ENCODE assay signal across 8 cellular contexts in the genomic region with DNA sequence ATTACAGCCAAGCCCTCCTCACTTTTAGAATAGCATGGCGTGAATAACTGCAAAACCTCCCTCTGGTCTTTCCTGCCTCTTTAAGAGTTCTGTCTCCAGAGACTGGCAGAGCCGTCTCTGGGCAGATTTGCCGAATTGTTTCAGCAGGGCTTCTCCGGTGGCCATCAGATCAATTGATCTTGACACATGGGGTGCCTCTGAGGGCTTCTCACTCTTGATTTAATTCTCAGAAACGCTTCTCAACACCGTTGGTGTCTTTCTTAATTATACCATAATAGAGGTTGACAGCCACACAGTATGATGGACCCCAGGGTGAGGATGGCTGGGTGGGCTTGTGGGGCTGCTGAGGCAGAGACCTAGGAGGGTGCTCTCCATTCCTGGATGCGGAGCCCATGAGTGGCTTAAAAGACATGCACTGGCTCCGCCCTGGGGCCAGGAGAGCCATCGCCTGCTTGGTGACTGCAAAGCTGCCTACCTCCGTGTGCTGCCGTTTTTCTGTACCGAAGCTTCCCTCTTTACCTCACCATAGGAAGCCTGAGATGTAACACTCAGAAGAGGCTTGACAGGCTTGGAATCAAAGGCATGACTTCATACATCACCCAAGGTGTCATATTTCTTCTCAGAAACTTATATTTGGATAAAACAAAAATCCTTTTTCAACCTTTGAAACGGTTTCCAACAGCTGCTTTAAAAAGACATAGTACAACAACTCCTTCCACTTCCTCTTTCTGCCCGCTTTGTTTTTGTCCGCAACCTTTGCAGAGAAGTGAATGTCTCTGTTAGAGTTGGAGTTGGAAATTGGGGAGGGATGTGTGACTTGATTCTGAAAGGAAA.
DNase-seq lines count a peak whose midpoint lies in the region; ATAC-seq and TF ChIP-seq lines count a peak whose summit lies in the region.

No MANE protein-coding gene starts in this region.

- H3K36me3 Mint-ChIP-seq in naive B cell, result no peaks in the 10 kb centered on the region

- TF ChIP-seq POLR2A in right lobe of liver (IDR thresholded peaks at IDR 0.05), result no peak

- no peaks in the 10 kb centered on the region for H3K9me3 ChIP-seq in right lobe of liver

- TF ChIP-seq CTCF in right lobe of liver (IDR thresholded peaks at IDR 0.05), result no peak

- no peaks in the 10 kb centered on the region for H3K36me3 ChIP-seq in right lobe of liver

- H3K27ac ChIP-seq in right lobe of liver, result no peak overlapping the region

- peak overlapping the region; percentile 81 to 93 (median 85) for H3K4me3 Mint-ChIP-seq in naive B cell

- in situ Hi-C loops in G401 (cut with HindIII; ENCODE audit: low sequenced_read_pairs), result no loop called here

- peak; percentile 71 to 86 for DNase-seq in NOMO-1 (lab: John Stamatoyannopoulos, UW; ENCODE audit: unreplicated experiment in 2 of 2)
- peak; percentile 68 for DNase-seq in naive B cell
- no peak for DNase-seq in G401 (ENCODE audit: low spot score)
- no peak for DNase-seq in ecto neural progenitor cell (ENCODE audit: low spot score)
- DNase-seq in right lobe of liver, result no peak
- DNase-seq in A172 (ENCODE audit: low spot score), result no peak

- H3K9me3 Mint-ChIP-seq in naive B cell, result no peaks in the 10 kb centered on the region

- intact Hi-C loops in right lobe of liver (cut with DNase I), result loop anchor here in 1 of 2 donors (10.0 kb wide), 1 partner anchor 45 kb away; no protein-coding TSS in a partner anchor

- H3K27me3 ChIP-seq in right lobe of liver, result no peaks in the 10 kb centered on the region

- peak overlapping the region; percentile 95 to 99 (median 97) for H3K27ac Mint-ChIP-seq in naive B cell

- ATAC-seq in GM18868 (IDR thresholded peaks at IDR 0.05; ENCODE audit: unreplicated experiment), result peak; percentile 73
- ATAC-seq in HG02763 (IDR thresholded peaks at IDR 0.05; ENCODE audit: unreplicated experiment), result peak; percentile 60
- peak; percentile 75 to 76 for ATAC-seq in naive B cell (ENCODE audit: low read depth in 2 of 2)
- no peak for ATAC-seq in right lobe of liver

- peaks cover 56 to 74% (median 66%) of the 10 kb centered on the region in 3 donors for H3K4me1 Mint-ChIP-seq in naive B cell

- H3K4me1 ChIP-seq in right lobe of liver, result peaks cover 2 to 43% (median 16%) of the 10 kb centered on the region in 4 donors

- H3K4me3 ChIP-seq in right lobe of liver, result no peak overlapping the region

- no peaks in the 10 kb centered on the region for H3K27me3 Mint-ChIP-seq in naive B cell

- WGBS in right lobe of liver (ENCODE audit: insufficient coverage, low coverage, low lambda C conversion rate, missing lambda C conversion rate), result 60% methylated on average over 12 of the region's 15 CpGs

Comparison
In these comparisons a context has a peak if more than half of its experiments do, and no peak if none do; other contexts are left out.
1. ATAC-seq: peak in GM18868 (single experiment), HG02763 (single experiment) and naive B cell (2 of 2); none in right lobe of liver (0 of 4).
2. DNase-seq: peak in NOMO-1 (2 of 2) and naive B cell (single experiment); none in G401 (single experiment), ecto neural progenitor cell (single experiment), right lobe of liver (0 of 3) and A172 (single experiment).